21 cellular contexts compared by ENCODE assay signal in genomic region chr12:84983289-84983688, GRCh38. TPM values are rescaled to one million over a fixed set of nuclear protein-coding genes. Genes with fewer than 3 reads are reported as not detected.
"Had no signal": no experiment of that assay in that cellular context is flagged by ENCODE, and none has a peak within 500 bp of the region (broad histone marks: within the 10 kb centered on the region; RNA-seq: fewer than 3 reads in every experiment).

No MANE protein-coding gene starts in this region.

- H3K4me3 ChIP-seq: colonic mucosa, heart right ventricle, mucosa of descending colon, pancreas had no signal

- H3K4me1 ChIP-seq: colonic mucosa, heart right ventricle, pancreas had no signal

- H3K27me3 ChIP-seq: colonic mucosa, heart right ventricle had no signal

- H3K27ac ChIP-seq: colonic mucosa, heart right ventricle, pancreas had no signal

- H3K4me1 Mint-ChIP-seq: naive thymus-derived CD8-positive, alpha-beta T cell had no signal

- H3K36me3 Mint-ChIP-seq: naive thymus-derived CD8-positive, alpha-beta T cell had no signal

- DNase-seq: colonic mucosa; dermis blood vessel endothelial cell; effector CD4-positive, alpha-beta T cell; foreskin melanocyte; heart right ventricle; hypothalamus; kidney glomerular epithelial cell; mammary epithelial cell; mucosa of descending colon; naive thymus-derived CD8-positive, alpha-beta T cell; occipital lobe; pancreas; right cardiac atrium; small intestine; stimulated activated CD4-positive, alpha-beta T cell treated with anti-CD3 and anti-CD28 coated beads, Interleukin-12 subunit alpha, Interleukin-12 subunit beta, amount 100 ng/mL, for 4 hours; stimulated activated CD4-positive, alpha-beta T cell treated with anti-CD3 and anti-CD28 coated beads, Interleukin-2, amount 100 ng/mL, for 48 hours; stimulated activated naive CD4-positive, alpha-beta T cell treated with Interleukin-2 at 50 U/mL for 16 hours; trophoblast cell had no signal

- H3K27ac Mint-ChIP-seq: naive thymus-derived CD8-positive, alpha-beta T cell; progenitor cell of endocrine pancreas had no signal

- ATAC-seq: heart right ventricle; mucosa of descending colon; naive thymus-derived CD8-positive, alpha-beta T cell; pancreas; right cardiac atrium had no signal

- H3K4me3 Mint-ChIP-seq: naive thymus-derived CD8-positive, alpha-beta T cell had no signal

- H3K27me3 Mint-ChIP-seq: progenitor cell of endocrine pancreas had no signal

- H3K36me3 ChIP-seq: colonic mucosa, heart right ventricle, pancreas had no signal

RNA-seq across cellular contexts. Expression of gene TSPAN19, which starts 52.8 kb away (rescaled TPM):
- total RNA-seq: colonic mucosa; liver; naive thymus-derived CD8-positive, alpha-beta T cell; progenitor cell of endocrine pancreas; urinary bladder had no signal
- polyA plus RNA-seq: liver; naive thymus-derived CD8-positive, alpha-beta T cell; urinary bladder had no signal

RNA-seq across cellular contexts. Expression of gene LRRIQ1, which starts 52.9 kb away (rescaled TPM):
- total RNA-seq: naive thymus-derived CD8-positive, alpha-beta T cell had no signal
- polyA plus RNA-seq: liver; naive thymus-derived CD8-positive, alpha-beta T cell had no signal
